Comparison of ENCODE assay signal across 1 cellular context in genomic region chr7:76511911-76512885, GRCh38. TPM values are rescaled to one million over a fixed set of nuclear protein-coding genes. Genes with fewer than 3 reads are reported as not detected.
"Had no signal": no experiment of that assay in that cellular context is flagged by ENCODE, and none has a peak within 500 bp of the region (broad histone marks: within the 10 kb centered on the region; RNA-seq: fewer than 3 reads in every experiment).

No MANE protein-coding gene starts in this region.

RNA-seq across cellular contexts. Expression of gene SPDYE16, which starts 30.9 kb away (rescaled TPM):
- total RNA-seq: urinary bladder had no signal
